1 cellular context compared by ENCODE assay signal in genomic region chr22:27603823-27604190, GRCh38.
TF ChIP-seq lines count a peak whose summit lies in the region.

No MANE protein-coding gene starts in this region.

TF ChIP-seq in WTC11, 78 proteins besides CTCF, POLR2A, EP300 and RAD21 (continued from another document):
- TF ChIP-seq ZNF219 (CRISPR knock-in tag; IDR thresholded peaks at IDR 0.05; ENCODE audit: borderline replicate concordance) = no peak
